ENCODE assay signal across 23 cellular contexts in the genomic region with DNA sequence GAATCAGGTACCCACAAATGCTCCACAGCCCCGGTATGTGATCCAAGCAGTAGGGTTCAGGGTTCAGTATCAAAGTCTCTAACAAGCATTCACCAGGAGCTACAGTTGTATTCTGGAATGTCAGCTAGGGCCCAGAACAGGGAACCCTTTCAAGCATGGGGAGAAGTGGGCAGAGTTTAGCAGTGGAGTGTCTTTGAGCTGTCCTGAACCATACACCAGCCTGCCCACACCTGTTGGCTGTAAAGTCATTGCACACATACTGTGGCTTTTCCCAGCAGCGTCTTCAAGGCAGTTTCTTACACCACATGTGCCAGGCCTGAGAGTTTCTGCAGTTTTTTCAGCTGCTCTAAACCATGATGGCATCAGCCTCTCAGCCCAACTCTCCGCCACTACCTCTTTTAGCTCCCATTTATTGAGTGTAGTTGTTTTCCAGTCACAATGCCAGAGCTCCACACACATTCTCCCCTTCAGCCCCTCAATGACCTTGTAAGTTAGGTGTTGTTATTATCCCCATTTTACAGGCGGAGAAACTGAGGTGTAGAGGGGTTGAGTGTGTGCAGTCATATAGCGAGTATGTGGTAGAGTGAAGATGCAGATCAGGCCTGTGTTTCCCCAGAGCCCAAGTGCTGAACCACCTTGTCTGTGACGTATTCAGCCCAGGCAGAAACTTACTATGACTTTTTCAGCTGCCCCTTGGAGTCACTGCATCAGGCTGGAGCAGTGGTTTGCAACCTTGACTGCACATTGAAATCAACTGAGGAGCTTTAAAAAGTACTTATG.
A peak's percentile ranks its signal among the peaks of the same experiment; 100 is the strongest.
DNase-seq lines count a peak whose midpoint lies in the region; ATAC-seq, FAIRE-seq and TF ChIP-seq lines count a peak whose summit lies in the region.
"Had no signal": no experiment of that assay in that cellular context is flagged by ENCODE, and none has a peak within 500 bp of the region (broad histone marks: within the 10 kb centered on the region; RNA-seq: fewer than 3 reads in every experiment).

No MANE protein-coding gene starts in this region.

- H3K4me1 ChIP-seq in Karpas-422 (ENCODE audit: low read length) (peaks cover 92% of the 10 kb centered on the region), thyroid gland (peaks cover 4 to 9% of the 10 kb centered on the region in 2 donors)
- H3K4me1 ChIP-seq: left lung had no signal

- H3K9me3 Mint-ChIP-seq in T-helper 1 cell treated with Interleukin-12 subunit alpha and Interleukin-12 subunit beta and Interleukin-4 antibody, amounts not matched to agents 30 μg/mL and 1 μg/mL, for 36 hours: no peaks in the 10 kb centered on the region
- peaks cover 5% of the 10 kb centered on the region for H3K9me3 Mint-ChIP-seq in glutamatergic neuron (ENCODE audit: unreplicated experiment)
- H3K9me3 Mint-ChIP-seq: CD8-positive, alpha-beta T cell; central memory CD8-positive, alpha-beta T cell had no signal

- intact Hi-C loops in thyroid gland (cut with DNase I): no loop called here

- H3K79me2 ChIP-seq in Karpas-422 (ENCODE audit: low read length): no peaks in the 10 kb centered on the region

- H3K4me2 ChIP-seq in Karpas-422 (ENCODE audit: low read depth, low read length, poor library complexity, severe bottlenecking): peak overlapping the region; percentile 78

- peaks cover 34% of the 10 kb centered on the region for H3K27me3 Mint-ChIP-seq in T-helper 1 cell treated with Interleukin-12 subunit alpha and Interleukin-12 subunit beta and Interleukin-4 antibody, amounts not matched to agents 30 μg/mL and 1 μg/mL, for 36 hours (ENCODE audit: low read depth)
- H3K27me3 Mint-ChIP-seq in glutamatergic neuron (ENCODE audit: unreplicated experiment): peaks cover 6% of the 10 kb centered on the region
- H3K27me3 Mint-ChIP-seq: central memory CD8-positive, alpha-beta T cell had no signal

- FAIRE-seq in bronchial epithelial cell (lab: Jason Lieb, UNC): peak; percentile 80
- FAIRE-seq: G401.6 had no signal

- TF ChIP-seq CTCF in bronchial epithelial cell (IDR thresholded peaks at IDR 0.05; ENCODE audit: insufficient read depth, low read length, severe bottlenecking) (no peak), glutamatergic neuron (IDR thresholded peaks at IDR 0.05; ENCODE audit: partially characterized antibody, unreplicated experiment) (no peak), thyroid gland (IDR thresholded peaks at IDR 0.05) (no peak)

- no peaks in the 10 kb centered on the region for H3K36me3 ChIP-seq in Karpas-422 (ENCODE audit: insufficient read depth, low read length)
- no peaks in the 10 kb centered on the region for H3K36me3 ChIP-seq in bronchial epithelial cell (ENCODE audit: control insufficient read depth, insufficient read depth, low read length)
- no peaks in the 10 kb centered on the region for H3K36me3 ChIP-seq in thyroid gland
- H3K36me3 ChIP-seq: heart right ventricle, left lung, right lobe of liver, suprapubic skin had no signal

- H2AFZ ChIP-seq in Karpas-422 (ENCODE audit: low read length): no peak overlapping the region

- H3K9me2 ChIP-seq in Karpas-422 (replicated peaks; ENCODE audit: insufficient read depth, low read length): no peaks in the 10 kb centered on the region

- no peaks in the 10 kb centered on the region for H3K27me3 ChIP-seq in Karpas-422 (ENCODE audit: low read length)
- H3K27me3 ChIP-seq in bronchial epithelial cell (ENCODE audit: control insufficient read depth, insufficient read depth, low read length): peaks cover 4% of the 10 kb centered on the region
- no peaks in the 10 kb centered on the region for H3K27me3 ChIP-seq in thyroid gland
- H3K27me3 ChIP-seq: heart right ventricle, right lobe of liver, suprapubic skin had no signal

- TF ChIP-seq POLR2A in thyroid gland (IDR thresholded peaks at IDR 0.05): no peak

- 88 to 90% methylated on average over 6 of the region's 6 CpGs for WGBS in thyroid gland, 2 donors

- DNase-seq in Karpas-422: peak; percentile 94
- no peak for DNase-seq in bronchial epithelial cell (ENCODE audit: low read depth)
- peak; percentile 29 for DNase-seq in stimulated activated CD8-positive, alpha-beta memory T cell treated with anti-CD3 and anti-CD28 coated beads, Interleukin-4, amount 100 ng/mL, for 48 hours
- no peak for DNase-seq in glutamatergic neuron
- no peak for DNase-seq in thyroid gland
- DNase-seq in left lobe of liver (ENCODE audit: low spot score): no peak
- DNase-seq: activated CD4-positive, CD25-positive, alpha-beta regulatory T cell treated with anti-CD3 and anti-CD28 coated beads, Interleukin-2, amount 50 U/mL, for 72 hours; activated CD8-positive, alpha-beta memory T cell treated with anti-CD3 and anti-CD28 coated beads, Interleukin-2, amount 50 U/mL, for 4 hours; activated naive CD4-positive, alpha-beta T cell treated with Interleukin-2 at 50 U/mL for 16 hours; aorta; CD8-positive, alpha-beta T cell; DMS153; HCEC 1CT; heart right ventricle; left lung; MV-4-11; NCI-H1930; NCI-H774; right lobe of liver had no signal

- H3K27ac ChIP-seq in Karpas-422 (ENCODE audit: low read length) (peak overlapping the region; percentile 100), thyroid gland (no peak overlapping the region)
- H3K27ac ChIP-seq: heart right ventricle, left lung, right lobe of liver, suprapubic skin had no signal

- peak overlapping the region; percentile 82 for H3K9ac ChIP-seq in Karpas-422 (ENCODE audit: low read length)

- H3K9me3 ChIP-seq in Karpas-422 (ENCODE audit: low read length): no peaks in the 10 kb centered on the region
- H3K9me3 ChIP-seq in thyroid gland: no peaks in the 10 kb centered on the region
- H3K9me3 ChIP-seq: heart right ventricle, left lung, right lobe of liver, suprapubic skin had no signal

- H3K4me3 Mint-ChIP-seq in T-helper 1 cell treated with Interleukin-12 subunit alpha and Interleukin-12 subunit beta and Interleukin-4 antibody, amounts not matched to agents 30 μg/mL and 1 μg/mL, for 36 hours: no peak overlapping the region
- no peak overlapping the region for H3K4me3 Mint-ChIP-seq in glutamatergic neuron (ENCODE audit: unreplicated experiment)
- H3K4me3 Mint-ChIP-seq: CD8-positive, alpha-beta T cell; central memory CD8-positive, alpha-beta T cell had no signal

- H3K27ac Mint-ChIP-seq in T-helper 1 cell treated with Interleukin-12 subunit alpha and Interleukin-12 subunit beta and Interleukin-4 antibody, amounts not matched to agents 30 μg/mL and 1 μg/mL, for 36 hours: peak overlapping the region; percentile 65
- no peak overlapping the region for H3K27ac Mint-ChIP-seq in glutamatergic neuron (ENCODE audit: unreplicated experiment)
- H3K27ac Mint-ChIP-seq: CD8-positive, alpha-beta T cell had no signal

- H3K4me3 ChIP-seq in Karpas-422 (ENCODE audit: low read length) (peak overlapping the region; percentile 53), bronchial epithelial cell (ENCODE audit: low read depth, low read length) (no peak overlapping the region), thyroid gland (replicated peaks in 1 of 3) (no peak overlapping the region)
- H3K4me3 ChIP-seq: heart right ventricle, left lung, right lobe of liver, suprapubic skin had no signal

- H3K4me1 Mint-ChIP-seq in T-helper 1 cell treated with Interleukin-12 subunit alpha and Interleukin-12 subunit beta and Interleukin-4 antibody, amounts not matched to agents 30 μg/mL and 1 μg/mL, for 36 hours (ENCODE audit: low read depth): peaks cover 3% of the 10 kb centered on the region
- peaks cover 45% of the 10 kb centered on the region for H3K4me1 Mint-ChIP-seq in glutamatergic neuron (ENCODE audit: low read depth, unreplicated experiment)

- no peak for ATAC-seq in left lobe of liver
- ATAC-seq: CD8-positive, alpha-beta T cell; heart right ventricle; left lung had no signal

- H3K36me3 Mint-ChIP-seq in T-helper 1 cell treated with Interleukin-12 subunit alpha and Interleukin-12 subunit beta and Interleukin-4 antibody, amounts not matched to agents 30 μg/mL and 1 μg/mL, for 36 hours (ENCODE audit: low read depth): peaks cover 4% of the 10 kb centered on the region
- no peaks in the 10 kb centered on the region for H3K36me3 Mint-ChIP-seq in glutamatergic neuron (ENCODE audit: unreplicated experiment)
- H3K36me3 Mint-ChIP-seq: CD8-positive, alpha-beta T cell had no signal

- H4K20me1 ChIP-seq in Karpas-422 (ENCODE audit: insufficient read depth, low read depth, low read length): no peaks in the 10 kb centered on the region

Comparison
In these comparisons a context has a peak if more than half of its experiments do, and no peak if none do; other contexts are left out.
1. DNase-seq: peak in Karpas-422 (single experiment) and stimulated activated CD8-positive, alpha-beta memory T cell treated with anti-CD3 and anti-CD28 coated beads, Interleukin-4, amount 100 ng/mL, for 48 hours (single experiment); none in bronchial epithelial cell (single experiment), glutamatergic neuron (single experiment), thyroid gland (0 of 2) and left lobe of liver (single experiment).